In the genomic region with DNA sequence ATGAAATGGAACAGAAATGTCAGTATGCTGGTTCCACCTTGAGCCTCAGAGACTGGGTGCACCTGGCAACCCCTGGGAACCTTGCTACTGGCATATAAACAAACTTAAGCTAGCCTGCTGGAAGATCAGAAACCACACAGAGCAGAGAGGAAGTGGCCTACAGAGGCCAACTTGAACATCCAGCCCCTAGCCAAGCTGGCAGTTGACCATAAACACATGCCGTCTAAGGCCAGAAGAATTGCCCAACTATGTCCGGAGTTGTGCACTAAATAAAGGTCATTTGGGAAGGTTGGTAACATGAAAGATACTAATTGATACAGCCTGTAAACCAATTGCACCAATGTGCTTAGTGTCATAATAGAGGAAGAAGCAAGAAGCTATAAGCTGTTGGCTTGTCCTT, we compare ENCODE assay signal across 22 cellular contexts.
"Had no signal": no experiment of that assay in that cellular context is flagged by ENCODE, and none has a peak within 500 bp of the region (broad histone marks: within the 10 kb centered on the region; RNA-seq: fewer than 3 reads in every experiment).

No MANE protein-coding gene starts in this region.

- H3K4me1 Mint-ChIP-seq: natural killer cell had no signal

- H3K36me3 ChIP-seq: upper lobe of left lung had no signal

- H3K4me3 ChIP-seq: hepatocyte, upper lobe of left lung had no signal

- FAIRE-seq: frontal cortex had no signal

- H3K9me3 Mint-ChIP-seq: activated T-helper 1 cell treated with anti-CD3 and anti-CD28 coated beads, Interleukin-12 subunit alpha, Interleukin-12 subunit beta, Interleukin-2, Interleukin-4 antibody, amounts not matched to agents 30 ng/mL and 10 ng/mL and 1 ng/mL, durations not matched to agents 14 hours and 24 hours and 36 hours had no signal

- DNase-seq: activated CD4-positive, alpha-beta T cell treated with anti-CD3 and anti-CD28 coated beads for 1 hour; activated CD4-positive, alpha-beta T cell treated with anti-CD3 and anti-CD28 coated beads, Interleukin-2, amount 50 U/mL, for 1 hour; activated CD8-positive, alpha-beta T cell treated with anti-CD3 and anti-CD28 coated beads, Interleukin-2, amount 10 ng/mL, durations not matched to agents 7 days and 5 days; aorta; dermis blood vessel endothelial cell; effector CD8-positive, alpha-beta T cell; glutamatergic neuron; left ventricle myocardium superior; midbrain; natural killer cell; stimulated activated CD4-positive, alpha-beta T cell treated with anti-CD3 and anti-CD28 coated beads, Interleukin-4, amount 100 ng/mL, for 24 hours; stimulated activated naive CD8-positive, alpha-beta T cell treated with anti-CD3 and anti-CD28 coated beads, Interleukin-15, Interleukin-2, amounts not matched to agents 100 U/mL and 50 U/mL, for 24 hours; T1000; upper lobe of left lung had no signal

- H3K79me2 ChIP-seq: hepatocyte had no signal

- ATAC-seq: activated CD8-positive, alpha-beta T cell treated with anti-CD3 and anti-CD28 coated beads, Interleukin-2, amount 10 ng/mL, durations not matched to agents 7 days and 5 days; activated naive CD4-positive, alpha-beta T cell treated with anti-CD3 and anti-CD28 coated beads, Interleukin-2, amount 50 U/mL, for 72 hours; left ventricle myocardium superior; natural killer cell; stimulated activated naive CD8-positive, alpha-beta T cell treated with anti-CD3 and anti-CD28 coated beads, Interleukin-15, Interleukin-2, amounts not matched to agents 100 U/mL and 50 U/mL, for 24 hours had no signal

- H3K27ac Mint-ChIP-seq: activated CD8-positive, alpha-beta T cell treated with anti-CD3 and anti-CD28 coated beads, Interleukin-2, amount 10 ng/mL, durations not matched to agents 7 days and 5 days; activated naive CD4-positive, alpha-beta T cell treated with anti-CD3 and anti-CD28 coated beads, Interleukin-2, amount 50 U/mL, for 72 hours; activated T-helper 1 cell treated with anti-CD3 and anti-CD28 coated beads, Interleukin-12 subunit alpha, Interleukin-12 subunit beta, Interleukin-2, Interleukin-4 antibody, amounts not matched to agents 30 ng/mL and 10 ng/mL and 1 ng/mL, durations not matched to agents 14 hours and 24 hours and 36 hours; natural killer cell; progenitor cell of endocrine pancreas; T-helper 1 cell treated with Interleukin-12 subunit alpha and Interleukin-12 subunit beta and Interleukin-4 antibody, amounts not matched to agents 30 μg/mL and 1 μg/mL, for 36 hours had no signal

- H3K27me3 ChIP-seq: hepatocyte, upper lobe of left lung had no signal

- H3K4me2 ChIP-seq: hepatocyte had no signal

- H3K27ac ChIP-seq: hepatocyte, upper lobe of left lung, VCaP had no signal

- H3K27me3 Mint-ChIP-seq: brain, progenitor cell of endocrine pancreas had no signal

- H3K36me3 Mint-ChIP-seq: brain, natural killer cell had no signal

- H2AFZ ChIP-seq: hepatocyte had no signal

- H3K4me1 ChIP-seq: upper lobe of left lung had no signal

- H3K4me3 Mint-ChIP-seq: activated CD8-positive, alpha-beta T cell treated with anti-CD3 and anti-CD28 coated beads, Interleukin-2, amount 10 ng/mL, durations not matched to agents 7 days and 5 days; activated T-helper 1 cell treated with anti-CD3 and anti-CD28 coated beads, Interleukin-12 subunit alpha, Interleukin-12 subunit beta, Interleukin-2, Interleukin-4 antibody, amounts not matched to agents 30 ng/mL and 10 ng/mL and 1 ng/mL, durations not matched to agents 14 hours and 24 hours and 36 hours; brain; natural killer cell; T-helper 1 cell treated with Interleukin-12 subunit alpha and Interleukin-12 subunit beta and Interleukin-4 antibody, amounts not matched to agents 30 μg/mL and 1 μg/mL, for 36 hours had no signal
